ENCODE assay signal across 28 cellular contexts in the genomic region with DNA sequence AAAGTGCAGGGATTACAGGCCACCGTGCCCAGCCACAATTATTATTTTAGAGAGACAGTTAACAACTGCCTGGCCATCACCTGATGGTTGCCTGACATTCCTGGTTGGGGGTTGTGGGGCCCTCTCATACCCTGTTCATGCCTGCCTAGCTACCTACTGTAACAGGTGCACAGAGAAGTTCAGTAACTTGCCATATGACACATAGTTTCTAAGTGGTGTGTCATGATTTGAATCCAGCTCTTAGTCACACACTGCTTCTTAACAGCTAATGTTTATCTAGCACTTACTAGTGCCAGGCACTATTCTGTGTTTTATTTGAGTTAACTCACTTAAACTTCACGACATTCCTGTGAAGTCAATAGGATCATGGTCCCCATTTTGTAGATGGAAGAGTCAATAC.
"Had no signal": no experiment of that assay in that cellular context is flagged by ENCODE, and none has a peak within 500 bp of the region (broad histone marks: within the 10 kb centered on the region; RNA-seq: fewer than 3 reads in every experiment).

No MANE protein-coding gene starts in this region.

- H3K4me3 ChIP-seq: body of pancreas, esophagus muscularis mucosa, gastroesophageal sphincter, mucosa of descending colon, pancreas, psoas muscle, right atrium auricular region, thyroid gland had no signal

- H3K36me3 Mint-ChIP-seq: memory B cell had no signal

- H3K36me3 ChIP-seq: esophagus muscularis mucosa, gastroesophageal sphincter, pancreas, right atrium auricular region, thyroid gland had no signal

- FAIRE-seq: pancreas had no signal

- H3K27ac Mint-ChIP-seq: activated CD4-positive, alpha-beta memory T cell treated with anti-CD3 and anti-CD28 coated beads, Interleukin-2, amount 10 ng/mL, durations not matched to agents 7 days and 5 days; activated CD4-positive, alpha-beta T cell treated with anti-CD3 and anti-CD28 coated beads, Interleukin-2, amount 10 ng/mL, durations not matched to agents 24 days and 14 days; activated T-helper 2 cell treated with anti-CD3 and anti-CD28 coated beads, Interferon-gamma antibody, Interleukin-2, Interleukin-4, amounts not matched to agents 10 μg/mL and 5 μg/mL and 100 μg/mL, durations not matched to agents 14 hours and 24 hours and 36 hours; dendritic cell treated with granulocyte-macrophage colony-stimulating factor and Interleukin-4, amounts not matched to agents 40 ng/mL and 50 ng/mL, for 4 days; memory B cell; nephron progenitor cell; stimulated activated naive CD8-positive, alpha-beta T cell treated with anti-CD3 and anti-CD28 coated beads, Interleukin-15, Interleukin-2, amounts not matched to agents 100 ng/mL and 50 ng/mL, for 24 hours; T-helper 17 cell had no signal

- H3K27me3 ChIP-seq: body of pancreas, esophagus muscularis mucosa, gastroesophageal sphincter, pancreas, right atrium auricular region, thyroid gland had no signal

- H3K27me3 Mint-ChIP-seq: dendritic cell treated with granulocyte-macrophage colony-stimulating factor and Interleukin-4, amounts not matched to agents 40 ng/mL and 50 ng/mL, for 4 days had no signal

- H3K4me3 Mint-ChIP-seq: activated CD4-positive, alpha-beta memory T cell treated with anti-CD3 and anti-CD28 coated beads, Interleukin-2, amount 10 ng/mL, durations not matched to agents 7 days and 5 days; activated CD4-positive, alpha-beta T cell treated with anti-CD3 and anti-CD28 coated beads, Interleukin-2, amount 10 ng/mL, durations not matched to agents 24 days and 14 days; dendritic cell treated with granulocyte-macrophage colony-stimulating factor and Interleukin-4, amounts not matched to agents 40 ng/mL and 50 ng/mL, for 4 days; memory B cell; nephron progenitor cell; stimulated activated naive CD8-positive, alpha-beta T cell treated with anti-CD3 and anti-CD28 coated beads, Interleukin-15, Interleukin-2, amounts not matched to agents 100 ng/mL and 50 ng/mL, for 24 hours; T-helper 17 cell had no signal

- H3K9me3 Mint-ChIP-seq: activated T-helper 2 cell treated with anti-CD3 and anti-CD28 coated beads, Interferon-gamma antibody, Interleukin-2, Interleukin-4, amounts not matched to agents 10 μg/mL and 5 μg/mL and 100 μg/mL, durations not matched to agents 14 hours and 24 hours and 36 hours; stimulated activated naive CD8-positive, alpha-beta T cell treated with anti-CD3 and anti-CD28 coated beads, Interleukin-15, Interleukin-2, amounts not matched to agents 100 ng/mL and 50 ng/mL, for 24 hours had no signal

- H3K9me3 ChIP-seq: body of pancreas, esophagus muscularis mucosa, gastroesophageal sphincter, mucosa of descending colon, pancreas, psoas muscle, right atrium auricular region, thyroid gland had no signal

- H3K27ac ChIP-seq: body of pancreas, esophagus muscularis mucosa, gastroesophageal sphincter, pancreas, psoas muscle, right atrium auricular region, thyroid gland had no signal

- H3K4me1 Mint-ChIP-seq: activated CD4-positive, alpha-beta memory T cell treated with anti-CD3 and anti-CD28 coated beads, Interleukin-2, amount 10 ng/mL, durations not matched to agents 7 days and 5 days; activated CD4-positive, alpha-beta T cell treated with anti-CD3 and anti-CD28 coated beads, Interleukin-2, amount 10 ng/mL, durations not matched to agents 24 days and 14 days; T-helper 17 cell had no signal

- DNase-seq: activated CD4-positive, alpha-beta memory T cell treated with anti-CD3 and anti-CD28 coated beads, Interleukin-2, amount 10 ng/mL, durations not matched to agents 7 days and 5 days; activated CD4-positive, alpha-beta T cell treated with anti-CD3 and anti-CD28 coated beads, Interleukin-2, amount 10 ng/mL, durations not matched to agents 24 days and 14 days; activated CD4-positive, CD25-positive, alpha-beta regulatory T cell; activated naive CD4-positive, alpha-beta T cell; anterior cingulate cortex; body of pancreas; caudate nucleus; effector CD4-positive, alpha-beta T cell; head of caudate nucleus; hypothalamus; left cardiac atrium; mucosa of descending colon; nephron progenitor cell; pancreas; psoas muscle; stimulated activated CD4-positive, alpha-beta T cell treated with anti-CD3 and anti-CD28 coated beads, Interleukin-12 subunit alpha, Interleukin-12 subunit beta, amount 100 ng/mL, for 4 hours; stimulated activated CD4-positive, alpha-beta T cell treated with anti-CD3 and anti-CD28 coated beads, Interleukin-4, amount 100 ng/mL, for 4 hours; substantia nigra; SW 1271; T-helper 17 cell; thyroid gland had no signal

- ATAC-seq: body of pancreas, gastroesophageal sphincter, left cardiac atrium, mucosa of descending colon, psoas muscle, T-helper 17 cell had no signal

- H3K4me1 ChIP-seq: body of pancreas, esophagus muscularis mucosa, gastroesophageal sphincter, pancreas, psoas muscle, right atrium auricular region, thyroid gland had no signal
